In genomic region chr1:22414244-22414751, GRCh38 we compare ENCODE assay signal across 1 cellular context.
TF ChIP-seq lines count a peak whose summit lies in the region.

No MANE protein-coding gene starts in this region.

TF ChIP-seq in HepG2, 621 proteins besides CTCF, POLR2A, EP300 and RAD21 (continued from another document and continues in another):
- TF ChIP-seq PRDM10 (CRISPR knock-in tag; IDR thresholded peaks at IDR 0.05; ENCODE audit: low read depth) (0 out of 2 replicates have a peak, but pooled peaks have one; percentile 21), MEF2D (CRISPR knock-in tag; IDR thresholded peaks at IDR 0.05) (no peak), ZNF496 (CRISPR knock-in tag; IDR thresholded peaks at IDR 0.05; ENCODE audit: insufficient replicate concordance) (no peak), ZNF607 (CRISPR knock-in tag; IDR thresholded peaks at IDR 0.05; ENCODE audit: borderline replicate concordance) (0 out of 2 replicates have a peak, but pooled peaks have one; percentile 39), BCL3 (CRISPR knock-in tag; IDR thresholded peaks at IDR 0.05) (0 out of 2 replicates have a peak, but pooled peaks have one; percentile 1), MAFG (CRISPR knock-in tag; IDR thresholded peaks at IDR 0.05) (no peak), NR3C1 (CRISPR knock-in tag; IDR thresholded peaks at IDR 0.05) (no peak), NFE2L2 (IDR thresholded peaks at IDR 0.05; ENCODE audit: low read length) (no peak), ATRX (CRISPR knock-in tag; IDR thresholded peaks at IDR 0.05; ENCODE audit: borderline replicate concordance) (no peak), DNMT3B (CRISPR knock-in tag; conservative IDR thresholded peaks at IDR 0.05) (peak; percentile 90; the same call in 1 of the 2 replicates), RARA (CRISPR knock-in tag; IDR thresholded peaks at IDR 0.05) (peak; percentile 95), ZNF317 (CRISPR knock-in tag; IDR thresholded peaks at IDR 0.05) (no peak), ZNF34 (CRISPR knock-in tag; IDR thresholded peaks at IDR 0.05; ENCODE audit: borderline replicate concordance) (no peak), ZFP82 (CRISPR knock-in tag; IDR thresholded peaks at IDR 0.05; ENCODE audit: borderline replicate concordance) (no peak), ZNF574 (CRISPR knock-in tag; IDR thresholded peaks at IDR 0.05) (peak; percentile 30; the same call in 1 of the 2 replicates), NONO (IDR thresholded peaks at IDR 0.05) (no peak), NONO (CRISPR knock-in tag; conservative IDR thresholded peaks at IDR 0.05) (no peak; the same call in 1 of the 2 replicates), ZFP90 (CRISPR knock-in tag; IDR thresholded peaks at IDR 0.05; ENCODE audit: borderline replicate concordance) (no peak), NFAT5 (CRISPR knock-in tag; IDR thresholded peaks at IDR 0.05) (no peak), NCOA5 (CRISPR knock-in tag; IDR thresholded peaks at IDR 0.05) (no peak), ZNF644 (CRISPR knock-in tag; IDR thresholded peaks at IDR 0.05; ENCODE audit: low read depth) (no peak), ATF1 (CRISPR knock-in tag; IDR thresholded peaks at IDR 0.05) (peak; percentile 92), CREBL2 (CRISPR knock-in tag; IDR thresholded peaks at IDR 0.05; ENCODE audit: borderline replicate concordance) (no peak), HOXA9 (CRISPR knock-in tag; IDR thresholded peaks at IDR 0.05; ENCODE audit: borderline replicate concordance) (no peak), NKX3-1 (CRISPR knock-in tag; IDR thresholded peaks at IDR 0.05) (peak; percentile 56; the same call in 1 of the 2 replicates), ZNF3 (CRISPR knock-in tag; IDR thresholded peaks at IDR 0.05) (no peak), KDM1A (CRISPR knock-in tag; IDR thresholded peaks at IDR 0.05) (no peak), AKAP8 (CRISPR knock-in tag; IDR thresholded peaks at IDR 0.05) (no peak), ETV5 (CRISPR knock-in tag; IDR thresholded peaks at IDR 0.05; ENCODE audit: borderline replicate concordance) (no peak; the same call in 1 of the 2 replicates), ZNF543 (CRISPR knock-in tag; IDR thresholded peaks at IDR 0.05) (0 out of 2 replicates have a peak, but pooled peaks have one; percentile 30), UBTF (CRISPR knock-in tag; IDR thresholded peaks at IDR 0.05) (peak; percentile 50; the same call in 1 of the 2 replicates), ZNF577 (CRISPR knock-in tag; IDR thresholded peaks at IDR 0.05; ENCODE audit: borderline replicate concordance, low read depth) (no peak), ZNF639 (CRISPR knock-in tag; conservative IDR thresholded peaks at IDR 0.05) (no peak), BCL6 (CRISPR knock-in tag; IDR thresholded peaks at IDR 0.05) (peak; percentile 99), POGZ (CRISPR knock-in tag; IDR thresholded peaks at IDR 0.05) (no peak), TGIF2 (CRISPR knock-in tag; IDR thresholded peaks at IDR 0.05) (no peak), ZNF773 (CRISPR knock-in tag; IDR thresholded peaks at IDR 0.05; ENCODE audit: borderline replicate concordance) (no peak), PATZ1 (CRISPR knock-in tag; IDR thresholded peaks at IDR 0.05) (peak; percentile 89), KDM6A (CRISPR knock-in tag; IDR thresholded peaks at IDR 0.05; ENCODE audit: low read depth) (0 out of 2 replicates have a peak, but pooled peaks have one; percentile 38), POLR2AphosphoS5 (IDR thresholded peaks at IDR 0.05; ENCODE audit: low read depth, low read length) (no peak), ZNF451 (CRISPR knock-in tag; IDR thresholded peaks at IDR 0.05) (no peak), DBP (CRISPR knock-in tag; IDR thresholded peaks at IDR 0.05; ENCODE audit: not compliant biosample characterization) (no peak), PCBP2 (optimal IDR thresholded peaks at IDR 0.05; ENCODE audit: low read depth, low read length, poor library complexity, severe bottlenecking) (no peak)
